In the genomic region with DNA sequence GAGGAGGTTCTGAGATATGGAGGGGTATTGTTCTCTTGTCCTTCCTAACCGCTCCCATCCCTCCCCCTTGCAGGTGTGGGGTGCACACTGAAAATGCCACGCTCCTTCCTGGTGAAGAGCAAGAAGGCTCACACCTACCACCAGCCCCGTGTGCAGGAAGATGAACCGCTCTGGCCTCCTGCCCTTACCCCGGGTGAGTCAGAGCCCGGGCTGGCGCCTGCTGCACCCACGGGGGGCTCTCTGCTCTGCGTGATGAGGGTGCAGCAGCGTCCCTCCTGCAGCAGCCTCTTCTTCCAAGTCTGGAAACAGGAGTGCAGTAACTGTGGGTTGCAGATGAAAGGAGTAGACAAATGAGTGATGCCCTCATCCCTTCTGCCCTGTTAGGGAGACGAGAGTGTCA, we compare ENCODE assay signal across 1 cellular context.
TF ChIP-seq lines count a peak whose summit lies in the region.

No MANE protein-coding gene starts in this region.

TF ChIP-seq in HCT116, 20 proteins besides CTCF, POLR2A, EP300 and RAD21 (continued from another document):
- TF ChIP-seq REST (IDR thresholded peaks at IDR 0.05; ENCODE audit: low read depth) (no peak), EGR1 (IDR thresholded peaks at IDR 0.05; ENCODE audit: low read depth) (no peak), JUND (IDR thresholded peaks at IDR 0.05) (no peak), YY1 (IDR thresholded peaks at IDR 0.05; ENCODE audit: extremely low read depth, insufficient replicate concordance, low read depth, low read length) (no peak), MAX (IDR thresholded peaks at IDR 0.05) (no peak), EZH2 (IDR thresholded peaks at IDR 0.05) (no peak)
- TF ChIP-seq, protein P1, sequence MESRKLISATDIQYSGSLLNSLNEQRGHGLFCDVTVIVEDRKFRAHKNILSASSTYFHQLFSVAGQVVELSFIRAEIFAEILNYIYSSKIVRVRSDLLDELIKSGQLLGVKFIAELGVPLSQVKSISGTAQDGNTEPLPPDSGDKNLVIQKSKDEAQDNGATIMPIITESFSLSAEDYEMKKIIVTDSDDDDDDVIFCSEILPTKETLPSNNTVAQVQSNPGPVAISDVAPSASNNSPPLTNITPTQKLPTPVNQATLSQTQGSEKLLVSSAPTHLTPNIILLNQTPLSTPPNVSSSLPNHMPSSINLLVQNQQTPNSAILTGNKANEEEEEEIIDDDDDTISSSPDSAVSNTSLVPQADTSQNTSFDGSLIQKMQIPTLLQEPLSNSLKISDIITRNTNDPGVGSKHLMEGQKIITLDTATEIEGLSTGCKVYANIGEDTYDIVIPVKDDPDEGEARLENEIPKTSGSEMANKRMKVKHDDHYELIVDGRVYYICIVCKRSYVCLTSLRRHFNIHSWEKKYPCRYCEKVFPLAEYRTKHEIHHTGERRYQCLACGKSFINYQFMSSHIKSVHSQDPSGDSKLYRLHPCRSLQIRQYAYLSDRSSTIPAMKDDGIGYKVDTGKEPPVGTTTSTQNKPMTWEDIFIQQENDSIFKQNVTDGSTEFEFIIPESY (IDR thresholded peaks at IDR 0.05; ENCODE audit: extremely low read depth, insufficient replicate concordance, low read length): no peak
- TF ChIP-seq, protein P2, sequence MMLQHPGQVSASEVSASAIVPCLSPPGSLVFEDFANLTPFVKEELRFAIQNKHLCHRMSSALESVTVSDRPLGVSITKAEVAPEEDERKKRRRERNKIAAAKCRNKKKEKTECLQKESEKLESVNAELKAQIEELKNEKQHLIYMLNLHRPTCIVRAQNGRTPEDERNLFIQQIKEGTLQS (IDR thresholded peaks at IDR 0.05): no peak
